Comparison of ENCODE assay signal across 1 cellular context in genomic region chr14:64968651-64969050, GRCh38.
TF ChIP-seq lines count a peak whose summit lies in the region.

No MANE protein-coding gene starts in this region.

TF ChIP-seq in HepG2, 621 proteins besides CTCF, POLR2A, EP300 and RAD21:
- TF ChIP-seq NRL (CRISPR knock-in tag; IDR thresholded peaks at IDR 0.05; ENCODE audit: borderline replicate concordance): no peak
- TF ChIP-seq ZC3H13 (CRISPR knock-in tag; IDR thresholded peaks at IDR 0.05): no peak
- TF ChIP-seq ZBTB2 (CRISPR knock-in tag; IDR thresholded peaks at IDR 0.05; ENCODE audit: low read depth): no peak
